8 cellular contexts compared by ENCODE assay signal in the genomic region with DNA sequence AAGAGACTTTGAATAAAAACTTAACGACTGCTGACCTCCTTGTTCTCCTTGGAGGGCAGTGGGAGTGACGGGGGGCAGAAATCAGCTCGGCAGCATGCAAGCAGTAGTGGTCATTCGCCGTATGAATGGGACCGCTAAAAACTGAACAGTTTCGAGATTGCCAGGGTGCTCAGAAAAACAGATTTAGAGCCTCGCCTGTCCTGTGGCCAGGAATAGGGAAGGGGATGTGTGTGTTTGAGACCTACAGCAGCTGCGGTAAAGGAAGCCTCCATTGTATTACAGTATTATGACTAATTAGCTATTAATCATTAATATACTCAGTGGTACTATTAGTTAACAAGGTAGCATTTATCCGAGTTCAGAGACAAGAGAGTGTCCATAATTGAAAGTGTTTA. TPM values are rescaled to one million over a fixed set of nuclear protein-coding genes. Genes with fewer than 3 reads are reported as not detected.
A peak's percentile ranks its signal among the peaks of the same experiment; 100 is the strongest.
DNase-seq lines count a peak whose midpoint lies in the region; ATAC-seq and TF ChIP-seq lines count a peak whose summit lies in the region.

No MANE protein-coding gene starts in this region.

- no peak for ATAC-seq in Right ventricle myocardium superior (ENCODE audit: poor library complexity)

- H3K4me3 Mint-ChIP-seq in brain (peak overlapping the region; percentile 80 to 88 (median 82)), mesothelial cell of epicardium (peak overlapping the region; percentile 84)

- H3K27ac Mint-ChIP-seq in brain (peak overlapping the region; percentile 36 to 88 (median 78)), mesothelial cell of epicardium (peak overlapping the region; percentile 97)

- H3K36me3 Mint-ChIP-seq in brain, result no peaks in the 10 kb centered on the region
- H3K36me3 Mint-ChIP-seq in mesothelial cell of epicardium, result no peaks in the 10 kb centered on the region

- H3K4me1 Mint-ChIP-seq in brain (peaks cover 41% of the 10 kb centered on the region), mesothelial cell of epicardium (peaks cover 39% of the 10 kb centered on the region)

- no peaks in the 10 kb centered on the region for H3K27me3 ChIP-seq in right atrium auricular region

- peaks cover 0 to 26% of the 10 kb centered on the region in 2 donors for H3K4me1 ChIP-seq in right atrium auricular region

- H3K27me3 Mint-ChIP-seq in brain, result peaks cover 6% of the 10 kb centered on the region
- no peaks in the 10 kb centered on the region for H3K27me3 Mint-ChIP-seq in mesothelial cell of epicardium (ENCODE audit: low read depth)

- TF ChIP-seq CTCF in right atrium auricular region (IDR thresholded peaks at IDR 0.05) (no peak), brain (conservative IDR thresholded peaks at IDR 0.05) (no peak), mesothelial cell of epicardium (IDR thresholded peaks at IDR 0.05; ENCODE audit: unreplicated experiment) (no peak)

- intact Hi-C loops in Right ventricle myocardium superior (cut with DNase I), result no loop called here

- peak overlapping the region; percentile 91 to 94 for H3K4me3 ChIP-seq in right atrium auricular region

- H3K9me3 Mint-ChIP-seq in brain, result no peaks in the 10 kb centered on the region
- H3K9me3 Mint-ChIP-seq in mesothelial cell of epicardium, result no peaks in the 10 kb centered on the region

- H3K27ac ChIP-seq in right atrium auricular region, result peak overlapping the region; percentile 86 to 92

- no peaks in the 10 kb centered on the region for H3K9me3 ChIP-seq in right atrium auricular region

- no peak for DNase-seq in right atrium auricular region (ENCODE audit: low spot score)
- DNase-seq in Right ventricle myocardium superior, result no peak
- no peak for DNase-seq in mesothelial cell of epicardium (ENCODE audit: low spot score in 2 of 2, unreplicated experiment in 2 of 2)
- DNase-seq in DMS79 treated with DMSO at 0.1 percent for 48 hours (lab: John Stamatoyannopoulos, UW), result no peak
- no peak for DNase-seq in AML-193 (lab: John Stamatoyannopoulos, UW)
- no peak for DNase-seq in Kasumi-1 (lab: John Stamatoyannopoulos, UW)
- DNase-seq in activated CD4-positive, alpha-beta T cell treated with anti-CD3 and anti-CD28 coated beads, Interleukin-2, amount 50 U/mL, for 48 hours, result no peak

- H3K36me3 ChIP-seq in right atrium auricular region, result no peaks in the 10 kb centered on the region

RNA-seq across cellular contexts. Expression of a gene that starts 0.7 kb away (rescaled TPM):
- 10 to 100 TPM; 24.6 to 25.4 TPM for total RNA-seq in right atrium auricular region
- total RNA-seq in Right ventricle myocardium superior, result 18.6 TPM
- polyA plus RNA-seq in brain (ENCODE audit: insufficient read depth, low read depth, low replicate concordance), result 16.1 TPM
- total RNA-seq in mesothelial cell of epicardium, result 64.0 to 66.0 TPM (median 64.3 TPM) in 3 replicates

RNA-seq across cellular contexts. Expression of a gene that starts 52.0 kb away (rescaled TPM):
- total RNA-seq in right atrium auricular region (100 to 1,000 TPM; 108 to 123 TPM), Right ventricle myocardium superior (236 TPM), mesothelial cell of epicardium (136 to 147 TPM (median 144 TPM) in 3 replicates)
- 201 TPM for polyA plus RNA-seq in brain (ENCODE audit: insufficient read depth, low read depth, low replicate concordance)
